In genomic region chr5:80091792-80092192, GRCh38 we compare ENCODE assay signal across 8 cellular contexts. TPM values are rescaled to one million over a fixed set of nuclear protein-coding genes. Genes with fewer than 3 reads are reported as not detected.
DNase-seq lines count a peak whose midpoint lies in the region; ATAC-seq and TF ChIP-seq lines count a peak whose summit lies in the region.
"Not testable (repeated sequence)": the region's sequence is repeated elsewhere in the genome, so short reads cannot be mapped to it uniquely, and the experiment has no call there.

No MANE protein-coding gene starts in this region.

- H3K4me1 ChIP-seq in right cardiac atrium (ENCODE audit: control insufficient read depth, insufficient read depth, low read length); ovary (ENCODE audit: insufficient read depth); uterus: not testable (repeated sequence)

- WGBS in right cardiac atrium, result 29% methylated on average over 15 of the region's 15 CpGs
- WGBS in ovary, 3 donors, result 1 to 15% (median 7%) methylated on average over 15 of the region's 15 CpGs

- intact Hi-C loops in right cardiac atrium (cut with DNase I), result loop anchor here (2.0 to 10.0 kb wide), 4 partner anchors 183 to 216 kb away; no protein-coding TSS in a partner anchor
- intact Hi-C loops in ovary (cut with DNase I), result loop anchor here in 2 of 4 donors (5.0 to 10.0 kb wide), 2 partner anchors 183 to 216 kb away; no protein-coding TSS in a partner anchor
- intact Hi-C loops in uterus (cut with DNase I; ENCODE audit: low total_unique reads), result loop anchor here (10.0 kb wide), 2 partner anchors 213 to 583 kb away; no protein-coding TSS in a partner anchor

- TF ChIP-seq CTCF in LNCAP (IDR thresholded peaks at IDR 0.05) (peak; percentile 57), ovary (IDR thresholded peaks at IDR 0.05) (peak; percentile 46 to 90 (median 83)), uterus (IDR thresholded peaks at IDR 0.05) (peak; percentile 73 to 86 (median 80))

- TF ChIP-seq POLR2A in ovary (IDR thresholded peaks at IDR 0.05); uterus (IDR thresholded peaks at IDR 0.05): not testable (repeated sequence)

- not testable (repeated sequence) for H3K27me3 ChIP-seq in right cardiac atrium (ENCODE audit: control insufficient read depth, insufficient read depth); ovary; uterus

- not testable (repeated sequence) for H3K27ac ChIP-seq in right cardiac atrium (ENCODE audit: low read length); ovary
- peak overlapping the region; percentile 46 to 72 for H3K27ac ChIP-seq in uterus

- H3K36me3 ChIP-seq in ovary, uterus: not testable (repeated sequence)

- peak; percentile 63 for DNase-seq in ELF-1 (ENCODE audit: low read depth, low spot score)
- peak; percentile 42 for DNase-seq in NOMO-1 treated with dmso at 0.1 percent for 144 hours (lab: John Stamatoyannopoulos, UW; ENCODE audit: unreplicated experiment)
- peak; percentile 7 for DNase-seq in activated CD4-positive, alpha-beta T cell treated with anti-CD3 and anti-CD28 coated beads, Interleukin-2, amount 50 U/mL, for 1 hour
- DNase-seq in cerebellum (ENCODE audit: low spot score), result peak; percentile 55
- peak in 2 of 3 donors; percentile 68 to 78 for DNase-seq in right cardiac atrium
- DNase-seq in ovary, result peak; percentile 54 to 77 (median 65)
- peak; percentile 52 to 58 for DNase-seq in uterus

- not testable (repeated sequence) for H3K9me3 ChIP-seq in right cardiac atrium (ENCODE audit: control insufficient read depth, low read length); ovary; uterus

- not testable (repeated sequence) for H3K4me3 ChIP-seq in right cardiac atrium (ENCODE audit: low read length); ovary; uterus

- not testable (repeated sequence) for TF ChIP-seq EP300 in ovary (IDR thresholded peaks at IDR 0.05)

- ATAC-seq in right cardiac atrium, result peak; percentile 64 to 73

RNA-seq across cellular contexts. Expression of gene THBS4, which starts 56.6 kb away (rescaled TPM):
- total RNA-seq in cerebellum (4.9 TPM), right cardiac atrium (1 to 10 TPM; 2.6 to 9.1 (median 3.9) TPM), ovary (10 to 100 TPM in 1 of 7 donors, 1 to 10 TPM in 6; 1.9 to 10.9 (median 4.6) TPM), uterus (10 to 100 TPM in 1 of 4 donors, 1 to 10 TPM in 3; 4.7 to 40.4 (median 6.0) TPM)
- polyA plus RNA-seq in right cardiac atrium (6.9 TPM), ovary (10 to 100 TPM in 1 of 2 donors, 1 to 10 TPM in 1; 9.7 to 89.6 TPM)

Comparison
In these comparisons a context has a peak if more than half of its experiments do, and no peak if none do; other contexts are left out.
1. DNase-seq: peak in every context shown above with its lines; median percentile 73 in right cardiac atrium; 65 in ovary; 63 in ELF-1; 55 in cerebellum; 55 in uterus; 42 in NOMO-1 treated with dmso at 0.1 percent for 144 hours; 7 in activated CD4-positive, alpha-beta T cell treated with anti-CD3 and anti-CD28 coated beads, Interleukin-2, amount 50 U/mL, for 1 hour.